In genomic region chr10:70740441-70741288, GRCh38 we compare ENCODE assay signal across 17 cellular contexts. TPM values are rescaled to one million over a fixed set of nuclear protein-coding genes. Genes with fewer than 3 reads are reported as not detected.
DNase-seq lines count a peak whose midpoint lies in the region; ATAC-seq, FAIRE-seq and TF ChIP-seq lines count a peak whose summit lies in the region.
"Had no signal": no experiment of that assay in that cellular context is flagged by ENCODE, and none has a peak within 500 bp of the region (broad histone marks: within the 10 kb centered on the region; RNA-seq: fewer than 3 reads in every experiment).

No MANE protein-coding gene starts in this region.

- H3K36me3 Mint-ChIP-seq in activated CD8-positive, alpha-beta T cell treated with anti-CD3 and anti-CD28 coated beads for 36 hours (ENCODE audit: low read depth): no peaks in the 10 kb centered on the region
- peaks cover 4% of the 10 kb centered on the region for H3K36me3 Mint-ChIP-seq in activated CD8-positive, alpha-beta T cell treated with anti-CD3 and anti-CD28 coated beads, Interleukin-2, amount 10 ng/mL, durations not matched to agents 7 days and 5 days (ENCODE audit: low read depth)
- no peaks in the 10 kb centered on the region for H3K36me3 Mint-ChIP-seq in nephron (ENCODE audit: low read depth)

- H3K27ac Mint-ChIP-seq in activated CD8-positive, alpha-beta T cell treated with anti-CD3 and anti-CD28 coated beads for 36 hours: no peak overlapping the region
- no peak overlapping the region for H3K27ac Mint-ChIP-seq in activated CD8-positive, alpha-beta T cell treated with anti-CD3 and anti-CD28 coated beads, Interleukin-2, amount 10 ng/mL, durations not matched to agents 7 days and 5 days
- peak overlapping the region in 2 of 3 experiments; percentile 38 to 62 for H3K27ac Mint-ChIP-seq in nephron

- H3K4me3 ChIP-seq in bronchial epithelial cell (ENCODE audit: low read depth, low read length): no peak overlapping the region
- H3K4me3 ChIP-seq: BLaER1 treated with 17β-estradiol and CSF1 and Interleukin-3, amounts not matched to agents 10 nM and 100 nM had no signal

- no peak overlapping the region for H3K4me3 Mint-ChIP-seq in activated CD8-positive, alpha-beta T cell treated with anti-CD3 and anti-CD28 coated beads for 36 hours
- no peak overlapping the region for H3K4me3 Mint-ChIP-seq in activated CD8-positive, alpha-beta T cell treated with anti-CD3 and anti-CD28 coated beads, Interleukin-2, amount 10 ng/mL, durations not matched to agents 7 days and 5 days
- H3K4me3 Mint-ChIP-seq in nephron: no peak overlapping the region

- no peaks in the 10 kb centered on the region for H3K27me3 Mint-ChIP-seq in activated CD8-positive, alpha-beta T cell treated with anti-CD3 and anti-CD28 coated beads for 36 hours
- peaks cover 1% of the 10 kb centered on the region for H3K27me3 Mint-ChIP-seq in activated CD8-positive, alpha-beta T cell treated with anti-CD3 and anti-CD28 coated beads, Interleukin-2, amount 10 ng/mL, durations not matched to agents 7 days and 5 days (ENCODE audit: low read depth)
- H3K27me3 Mint-ChIP-seq in nephron (ENCODE audit: low read depth): peaks cover 1% of the 10 kb centered on the region

- intact Hi-C loops in activated CD8-positive, alpha-beta T cell treated with anti-CD3 and anti-CD28 coated beads for 36 hours (cut with micrococcal nuclease): no loop called here

- POLR2A ChIA-PET in activated CD8-positive, alpha-beta T cell treated with anti-CD3 and anti-CD28 coated beads for 36 hours (lab: Charles Lee): interaction anchor here (2.1 kb wide), 1 partner anchor 182 kb away, joined by 7 read pairs; no protein-coding TSS in a partner anchor
- POLR2A ChIA-PET in activated CD8-positive, alpha-beta T cell treated with anti-CD3 and anti-CD28 coated beads, Interleukin-2, amount 10 ng/mL, durations not matched to agents 7 days and 5 days (lab: Charles Lee): no interaction called here

- no peaks in the 10 kb centered on the region for H3K9me3 Mint-ChIP-seq in activated CD8-positive, alpha-beta T cell treated with anti-CD3 and anti-CD28 coated beads for 36 hours
- no peaks in the 10 kb centered on the region for H3K9me3 Mint-ChIP-seq in activated CD8-positive, alpha-beta T cell treated with anti-CD3 and anti-CD28 coated beads, Interleukin-2, amount 10 ng/mL, durations not matched to agents 7 days and 5 days (ENCODE audit: insufficient read depth)
- H3K9me3 Mint-ChIP-seq in nephron: peaks cover 1% of the 10 kb centered on the region

- no peak for TF ChIP-seq CTCF in activated CD8-positive, alpha-beta T cell treated with anti-CD3 and anti-CD28 coated beads for 36 hours (IDR thresholded peaks at IDR 0.05)
- no peak for TF ChIP-seq CTCF in bronchial epithelial cell (IDR thresholded peaks at IDR 0.05; ENCODE audit: insufficient read depth, low read length, severe bottlenecking)
- TF ChIP-seq CTCF in nephron (IDR thresholded peaks at IDR 0.05; ENCODE audit: unreplicated experiment in 3 of 3): no peak

- FAIRE-seq in bronchial epithelial cell (lab: Jason Lieb, UNC): peak; percentile 70

- peaks cover 10% of the 10 kb centered on the region for H3K4me1 Mint-ChIP-seq in activated CD8-positive, alpha-beta T cell treated with anti-CD3 and anti-CD28 coated beads for 36 hours (ENCODE audit: low read depth)
- peaks cover 31% of the 10 kb centered on the region for H3K4me1 Mint-ChIP-seq in activated CD8-positive, alpha-beta T cell treated with anti-CD3 and anti-CD28 coated beads, Interleukin-2, amount 10 ng/mL, durations not matched to agents 7 days and 5 days (ENCODE audit: low read depth)
- peaks cover 30% of the 10 kb centered on the region for H3K4me1 Mint-ChIP-seq in nephron

- no peaks in the 10 kb centered on the region for H3K36me3 ChIP-seq in bronchial epithelial cell (ENCODE audit: control insufficient read depth, insufficient read depth, low read length)
- H3K36me3 ChIP-seq: BLaER1 treated with 17β-estradiol and CSF1 and Interleukin-3, amounts not matched to agents 10 nM and 100 nM had no signal

- no peak for ATAC-seq in activated CD8-positive, alpha-beta T cell treated with anti-CD3 and anti-CD28 coated beads for 36 hours
- no peak for ATAC-seq in activated CD8-positive, alpha-beta T cell treated with anti-CD3 and anti-CD28 coated beads, Interleukin-2, amount 10 ng/mL, durations not matched to agents 7 days and 5 days
- ATAC-seq in GM21528 (IDR thresholded peaks at IDR 0.05; ENCODE audit: low FRiP score, unreplicated experiment): no peak
- ATAC-seq: HCT116, PC-3 had no signal

- CTCF ChIA-PET in activated CD8-positive, alpha-beta T cell treated with anti-CD3 and anti-CD28 coated beads for 36 hours (lab: Charles Lee): interaction anchor here (1.1 to 1.2 kb wide), 3 partner anchors 60 to 181 kb away, joined by 3 to 4 read pairs (median 3); no protein-coding TSS in a partner anchor
- CTCF ChIA-PET in activated CD8-positive, alpha-beta T cell treated with anti-CD3 and anti-CD28 coated beads, Interleukin-2, amount 10 ng/mL, durations not matched to agents 7 days and 5 days (lab: Charles Lee): interaction anchor here (1.3 to 3.5 kb wide), 3 partner anchors 12 to 182 kb away, joined by 3 to 15 read pairs (median 14); no protein-coding TSS in a partner anchor

- H3K27me3 ChIP-seq in bronchial epithelial cell (ENCODE audit: control insufficient read depth, insufficient read depth, low read length): peaks cover 5% of the 10 kb centered on the region
- H3K27me3 ChIP-seq: BLaER1 treated with 17β-estradiol and CSF1 and Interleukin-3, amounts not matched to agents 10 nM and 100 nM had no signal

- peak; percentile 14 for DNase-seq in activated CD8-positive, alpha-beta T cell treated with anti-CD3 and anti-CD28 coated beads for 36 hours
- no peak for DNase-seq in activated CD8-positive, alpha-beta T cell treated with anti-CD3 and anti-CD28 coated beads, Interleukin-2, amount 10 ng/mL, durations not matched to agents 7 days and 5 days
- peak; percentile 21 for DNase-seq in ELR (ENCODE audit: low read depth)
- DNase-seq in bronchial epithelial cell (ENCODE audit: low read depth): no peak
- DNase-seq in NCI-H1092 (lab: John Stamatoyannopoulos, UW): no peak
- DNase-seq in NCI-H1048 (lab: John Stamatoyannopoulos, UW): no peak
- DNase-seq: DMS 273 treated with DMSO at 0.1 percent for 48 hours, Kasumi-1, NCI-H1694, NCI-H2107, NCI-H446 treated with DMSO at 0.1 percent for 48 hours, PC-3 had no signal

RNA-seq across cellular contexts. Expression of gene TBATA, which starts 44.5 kb away (rescaled TPM):
- total RNA-seq in activated CD8-positive, alpha-beta T cell treated with anti-CD3 and anti-CD28 coated beads for 36 hours: not detected
- total RNA-seq in activated CD8-positive, alpha-beta T cell treated with anti-CD3 and anti-CD28 coated beads, Interleukin-2, amount 10 ng/mL, durations not matched to agents 7 days and 5 days: not detected
- total RNA-seq in bronchial epithelial cell: not detected in 2 replicates
- total RNA-seq: A172, PC-3 had no signal

Comparison
In these comparisons a context has a peak if more than half of its experiments do, and no peak if none do; other contexts are left out.
1. DNase-seq: peak in activated CD8-positive, alpha-beta T cell treated with anti-CD3 and anti-CD28 coated beads for 36 hours (single experiment) and ELR (single experiment); none in activated CD8-positive, alpha-beta T cell treated with anti-CD3 and anti-CD28 coated beads, Interleukin-2, amount 10 ng/mL, durations not matched to agents 7 days and 5 days (single experiment), bronchial epithelial cell (single experiment), NCI-H1092 (single experiment) and NCI-H1048 (single experiment).
2. H3K27ac Mint-ChIP-seq: peak in nephron (2 of 3); none in activated CD8-positive, alpha-beta T cell treated with anti-CD3 and anti-CD28 coated beads for 36 hours (single experiment) and activated CD8-positive, alpha-beta T cell treated with anti-CD3 and anti-CD28 coated beads, Interleukin-2, amount 10 ng/mL, durations not matched to agents 7 days and 5 days (single experiment).